ENCODE assay signal across 1 cellular context in genomic region chr10:58267713-58268453, GRCh38.
A peak's percentile ranks its signal among the peaks of the same experiment; 100 is the strongest.
TF ChIP-seq lines count a peak whose summit lies in the region.

Gene IPMK, minus strand, starts transcription at chr10:58267894. Its CDS starts 283 bp downstream, at chr10:58267611.

TF ChIP-seq in K562, 482 proteins besides CTCF, POLR2A, EP300 and RAD21 (continued from another document and continues in another):
- TF ChIP-seq PHF20 (IDR thresholded peaks at IDR 0.05; ENCODE audit: partially characterized antibody) (no peak), HNRNPUL1 (IDR thresholded peaks at IDR 0.05; ENCODE audit: low read length) (no peak), FOXJ2 (tag; IDR thresholded peaks at IDR 0.05) (no peak), ZNF518B (CRISPR knock-in tag; IDR thresholded peaks at IDR 0.05) (no peak), PCBP1 (IDR thresholded peaks at IDR 0.05; ENCODE audit: low read depth, low read length, poor library complexity, severe bottlenecking) (peak; percentile 19), MGA (IDR thresholded peaks at IDR 0.05) (peak; percentile 97), MYBL2 (IDR thresholded peaks at IDR 0.05; ENCODE audit: low read depth) (no peak), MYBL2 (CRISPR knock-in tag; IDR thresholded peaks at IDR 0.05; ENCODE audit: borderline replicate concordance) (no peak), HES1 (IDR thresholded peaks at IDR 0.05; ENCODE audit: low read depth) (no peak), E2F4 (CRISPR knock-in tag; IDR thresholded peaks at IDR 0.05; ENCODE audit: low read depth) (peak; percentile 87; the same call in 1 of the 2 replicates), GABPB1 (CRISPR knock-in tag; IDR thresholded peaks at IDR 0.05) (peak; percentile 26; the same call in 1 of the 2 replicates), SETDB1 (IDR thresholded peaks at IDR 0.05; ENCODE audit: low read length) (no peak), RBBP5 (IDR thresholded peaks at IDR 0.05; ENCODE audit: borderline replicate concordance, insufficient read depth, low read length, poor library complexity, severe bottlenecking) (peak; percentile 86), ZNF561 (CRISPR knock-in tag; conservative IDR thresholded peaks at IDR 0.05) (no peak), RB1 (IDR thresholded peaks at IDR 0.05; ENCODE audit: low read depth) (peak; percentile 90), CBFA2T3 (IDR thresholded peaks at IDR 0.05) (no peak), ZNF511 (CRISPR knock-in tag; IDR thresholded peaks at IDR 0.05) (peak; percentile 82; the same call in 1 of the 2 replicates), ZNF347 (CRISPR knock-in tag; IDR thresholded peaks at IDR 0.05; ENCODE audit: low read depth) (no peak), THRAP3 (IDR thresholded peaks at IDR 0.05; ENCODE audit: borderline replicate concordance) (no peak), HDAC2 (IDR thresholded peaks at IDR 0.05) (no peak), NCOR1 (IDR thresholded peaks at IDR 0.05) (no peak), MAFK (IDR thresholded peaks at IDR 0.05; ENCODE audit: low read length) (0 out of 2 replicates have a peak, but pooled peaks have one; percentile 13), SMARCB1 (IDR thresholded peaks at IDR 0.05; ENCODE audit: insufficient read length, low read depth) (no peak), RBFOX2 (IDR thresholded peaks at IDR 0.05; ENCODE audit: low read depth, low read length) (peak; percentile 82), STAT5A (IDR thresholded peaks at IDR 0.05; ENCODE audit: borderline replicate concordance, low read length) (no peak), PRMT5 (CRISPR knock-in tag; IDR thresholded peaks at IDR 0.05) (no peak), ZNF76 (CRISPR knock-in tag; IDR thresholded peaks at IDR 0.05; ENCODE audit: borderline replicate concordance) (no peak), ZNF780A (CRISPR knock-in tag; IDR thresholded peaks at IDR 0.05) (no peak), CXXC5 (CRISPR knock-in tag; IDR thresholded peaks at IDR 0.05) (peak; percentile 81), TSC22D4 (tag; IDR thresholded peaks at IDR 0.05) (no peak), MNT (conservative IDR thresholded peaks at IDR 0.05) (peak; percentile 37 to 62; a peak in 3 of 4 replicates), MEIS2 (IDR thresholded peaks at IDR 0.05; ENCODE audit: partially characterized antibody) (peak; percentile 57), NFIC (IDR thresholded peaks at IDR 0.05) (peak; percentile 78), ZNF134 (CRISPR knock-in tag; conservative IDR thresholded peaks at IDR 0.05) (no peak), PREB (CRISPR knock-in tag; IDR thresholded peaks at IDR 0.05) (no peak), BCL6 (CRISPR knock-in tag; IDR thresholded peaks at IDR 0.05) (no peak), ZBTB26 (CRISPR knock-in tag; IDR thresholded peaks at IDR 0.05) (no peak), SMARCA4 (IDR thresholded peaks at IDR 0.05) (0 out of 2 replicates have a peak, but pooled peaks have one; percentile 26), TRIM24 (IDR thresholded peaks at IDR 0.05) (no peak), RNF2 (IDR thresholded peaks at IDR 0.05) (peak; percentile 28; the same call in 1 of the 2 replicates), FOXO4 (CRISPR knock-in tag; IDR thresholded peaks at IDR 0.05) (no peak)
